Comparison of ENCODE assay signal across 10 cellular contexts in genomic region chr10:6218692-6219493, GRCh38. TPM values are rescaled to one million over a fixed set of nuclear protein-coding genes. Genes with fewer than 3 reads are reported as not detected.
A peak's percentile ranks its signal among the peaks of the same experiment; 100 is the strongest.
DNase-seq lines count a peak whose midpoint lies in the region; ATAC-seq and TF ChIP-seq lines count a peak whose summit lies in the region.
"Had no signal": no experiment of that assay in that cellular context is flagged by ENCODE, and none has a peak within 500 bp of the region (broad histone marks: within the 10 kb centered on the region; RNA-seq: fewer than 3 reads in every experiment).

No MANE protein-coding gene starts in this region.

- TF ChIP-seq EP300 in sigmoid colon (IDR thresholded peaks at IDR 0.05), result no peak

- H3K36me3 ChIP-seq in esophagus (ENCODE audit: control insufficient read depth in 2 of 2, insufficient read depth in 2 of 2, low read length in 1 of 2) (peaks cover 31 to 58% of the 10 kb centered on the region in 2 donors), sigmoid colon (peaks cover 55 to 98% (median 89%) of the 10 kb centered on the region in 4 donors)
- H3K36me3 ChIP-seq: uterus had no signal

- WGBS in esophagus, 2 donors, result 53 to 78% methylated on average over 24 of the region's 24 CpGs
- WGBS in sigmoid colon, 2 donors, result 94% methylated on average over 24 of the region's 24 CpGs

- H3K27me3 ChIP-seq in esophagus (ENCODE audit: control insufficient read depth in 1 of 2, insufficient read depth in 2 of 2, low read length in 2 of 2) (no peaks in the 10 kb centered on the region), sigmoid colon (no peaks in the 10 kb centered on the region)
- H3K27me3 ChIP-seq: uterus had no signal

- intact Hi-C loops in sigmoid colon (cut with DNase I), result no loop called here

- H3K4me1 ChIP-seq in esophagus (ENCODE audit: control insufficient read depth in 2 of 2, insufficient read depth in 2 of 2, low read length in 1 of 2), result peaks cover 0 to 12% of the 10 kb centered on the region in 2 donors
- no peaks in the 10 kb centered on the region for H3K4me1 ChIP-seq in sigmoid colon
- H3K4me1 ChIP-seq: uterus had no signal

- TF ChIP-seq POLR2A in sigmoid colon (IDR thresholded peaks at IDR 0.05), result no peak

- H3K27ac ChIP-seq in RWPE1 (peak overlapping the region; percentile 97), esophagus (ENCODE audit: low read depth in 2 of 2, low read length in 1 of 2) (peak overlapping the region; percentile 51 to 53), sigmoid colon (no peak overlapping the region)
- H3K27ac ChIP-seq: uterus had no signal

- DNase-seq in Daoy (ENCODE audit: low read depth) (peak; percentile 63), RWPE1 (ENCODE audit: low spot score) (peak; percentile 97), sigmoid colon (peak; percentile 61), NCI-H748 treated with DMSO at 0.1 percent for 48 hours (lab: John Stamatoyannopoulos, UW) (no peak)
- DNase-seq: NCI-H187 treated with DMSO at 0.1 percent for 48 hours, uterus had no signal

- CTCF ChIA-PET in RWPE1 (lab: Yijun Ruan, JAX), result interaction anchor here (1.1 to 2.2 kb wide), 2 partner anchors 16 to 183 kb away, joined by 6 to 11 read pairs; partner anchors contain the start of gene PFKFB3

- no peak overlapping the region for H3K4me3 ChIP-seq in esophagus (ENCODE audit: low read depth in 1 of 2, low read length in 2 of 2)
- H3K4me3 ChIP-seq in sigmoid colon, result no peak overlapping the region
- H3K4me3 ChIP-seq: uterus had no signal

- no peaks in the 10 kb centered on the region for H3K9me3 ChIP-seq in esophagus (ENCODE audit: control insufficient read depth in 2 of 2, insufficient read depth in 1 of 2, low read depth in 1 of 2, low read length in 1 of 2)
- no peaks in the 10 kb centered on the region for H3K9me3 ChIP-seq in sigmoid colon
- H3K9me3 ChIP-seq: uterus had no signal

- ATAC-seq in GM18511 (IDR thresholded peaks at IDR 0.05; ENCODE audit: unreplicated experiment), result no peak
- no peak for ATAC-seq in GM19452 (IDR thresholded peaks at IDR 0.05; ENCODE audit: unreplicated experiment)
- no peak for ATAC-seq in GM21576 (IDR thresholded peaks at IDR 0.05; ENCODE audit: unreplicated experiment)

- TF ChIP-seq CTCF in RWPE1 (conservative IDR thresholded peaks at IDR 0.05; ENCODE audit: low read depth) (no peak), sigmoid colon (IDR thresholded peaks at IDR 0.05) (no peak)

- POLR2A ChIA-PET in RWPE1 (lab: Yijun Ruan, JAX; ENCODE audit: low non-redundant PET), result interaction anchor here (1.5 kb wide), 1 partner anchor 17 kb away, joined by 8 read pairs; the partner anchor contains the start of gene PFKFB3

RNA-seq across cellular contexts. Expression of gene PFKFB3, which starts 16.2 kb away (rescaled TPM):
- total RNA-seq in Daoy (2014; rRNA removed; shearing (Covaris generic)), result 9.4 and 13.3 TPM in 2 replicates
- 10 to 100 TPM; 26.2 to 42.7 TPM for polyA plus RNA-seq in esophagus
- total RNA-seq in sigmoid colon, result 10 to 100 TPM; 24.5 to 29.3 (median 28.5) TPM
- 10 to 100 TPM; 10.2 to 33.2 (median 13.9) TPM for polyA plus RNA-seq in sigmoid colon

Comparison
In these comparisons a context has a peak if more than half of its experiments do, and no peak if none do; other contexts are left out.
1. H3K27ac ChIP-seq: peak in RWPE1 (single experiment) and esophagus (2 of 2); none in sigmoid colon (0 of 4).